9 cellular contexts compared by ENCODE assay signal in genomic region chr17:77494664-77495435, GRCh38.
DNase-seq lines count a peak whose midpoint lies in the region; ATAC-seq and TF ChIP-seq lines count a peak whose summit lies in the region.
"Had no signal": no experiment of that assay in that cellular context is flagged by ENCODE, and none has a peak within 500 bp of the region (broad histone marks: within the 10 kb centered on the region; RNA-seq: fewer than 3 reads in every experiment).

No MANE protein-coding gene starts in this region.

- no peak overlapping the region for H2AFZ ChIP-seq in DND-41 (ENCODE audit: low read depth, low read length)

- peaks cover 17% of the 10 kb centered on the region for H3K79me2 ChIP-seq in DND-41 (ENCODE audit: insufficient read depth, low read length)

- no peak for TF ChIP-seq EP300 in suprapubic skin (IDR thresholded peaks at IDR 0.05)

- H3K4me2 ChIP-seq in DND-41 (ENCODE audit: insufficient read depth, low read length): no peak overlapping the region

- H3K4me3 ChIP-seq in DND-41 (ENCODE audit: low read depth in 1 of 2, low read length in 2 of 2) (no peak overlapping the region), HL-60 (replicated peaks; ENCODE audit: insufficient read depth, low read length) (no peak overlapping the region), Peyer's patch (no peak overlapping the region), fibroblast of the aortic adventitia (ENCODE audit: low read depth, low read length) (no peak overlapping the region), neutrophil (ENCODE audit: low read depth in 1 of 2, low read length in 1 of 2) (no peak overlapping the region), suprapubic skin (no peak overlapping the region)

- ATAC-seq in DND-41 (ENCODE audit: insufficient read depth, low read depth): peak; percentile 65
- ATAC-seq in HG03520 (IDR thresholded peaks at IDR 0.05; ENCODE audit: unreplicated experiment): no peak

- H4K20me1 ChIP-seq in DND-41 (ENCODE audit: insufficient read depth, low read length): peaks cover 79% of the 10 kb centered on the region

- no peak overlapping the region for H3K4me3 Mint-ChIP-seq in activated T-helper 1 cell treated with anti-CD3 and anti-CD28 coated beads, Interleukin-12 subunit alpha, Interleukin-12 subunit beta, Interleukin-2, Interleukin-4 antibody, amounts not matched to agents 30 ng/mL and 10 ng/mL and 1 ng/mL, durations not matched to agents 14 hours and 24 hours and 36 hours

- TF ChIP-seq CTCF in DND-41 (IDR thresholded peaks at IDR 0.05; ENCODE audit: borderline replicate concordance, extremely low read depth, low read length, poor library complexity, severe bottlenecking) (peak; percentile 90), HL-60 (IDR thresholded peaks at IDR 0.05; ENCODE audit: insufficient read depth, low read length) (peak; percentile 88), Peyer's patch (IDR thresholded peaks at IDR 0.05) (peak; percentile 96 to 100 (median 98)), fibroblast of the aortic adventitia (IDR thresholded peaks at IDR 0.05; ENCODE audit: insufficient read depth, low read length) (peak; percentile 96), neutrophil (IDR thresholded peaks at IDR 0.05) (peak; percentile 98), suprapubic skin (IDR thresholded peaks at IDR 0.05) (peak; percentile 94 to 99)

- H3K9me3 Mint-ChIP-seq in activated T-helper 1 cell treated with anti-CD3 and anti-CD28 coated beads, Interleukin-12 subunit alpha, Interleukin-12 subunit beta, Interleukin-2, Interleukin-4 antibody, amounts not matched to agents 30 ng/mL and 10 ng/mL and 1 ng/mL, durations not matched to agents 14 hours and 24 hours and 36 hours: no peaks in the 10 kb centered on the region

- TF ChIP-seq POLR2A in Peyer's patch (IDR thresholded peaks at IDR 0.05) (peak in 1 of 2 donors; percentile 3), suprapubic skin (IDR thresholded peaks at IDR 0.05) (no peak)

- H3K9me3 ChIP-seq in DND-41 (ENCODE audit: insufficient read depth, low read length, severe bottlenecking) (no peaks in the 10 kb centered on the region), Peyer's patch (no peaks in the 10 kb centered on the region), neutrophil (no peaks in the 10 kb centered on the region), suprapubic skin (no peaks in the 10 kb centered on the region)

- DNase-seq in DND-41 (peak; percentile 72), HL-60 (ENCODE audit: low read depth in 1 of 2, low spot score in 1 of 2) (peak; percentile 51 to 72), Peyer's patch (peak; percentile 84 to 89 (median 86)), fibroblast of the aortic adventitia (ENCODE audit: low read depth) (peak; percentile 82), suprapubic skin (ENCODE audit: low spot score in 2 of 2) (peak; percentile 84 to 93)
- peak; percentile 61 for DNase-seq in activated T-helper 1 cell treated with anti-CD3 and anti-CD28 coated beads, Interleukin-12 subunit alpha, Interleukin-12 subunit beta, Interleukin-2, Interleukin-4 antibody, amounts not matched to agents 30 ng/mL and 10 ng/mL and 1 ng/mL, durations not matched to agents 14 hours and 24 hours and 36 hours (ENCODE audit: low spot score)

- intact Hi-C loops in activated T-helper 1 cell treated with anti-CD3 and anti-CD28 coated beads, Interleukin-12 subunit alpha, Interleukin-12 subunit beta, Interleukin-2, Interleukin-4 antibody, amounts not matched to agents 30 ng/mL and 10 ng/mL and 1 ng/mL, durations not matched to agents 14 hours and 24 hours and 36 hours (cut with micrococcal nuclease): loop anchor here (1.0 to 2.0 kb wide), 5 partner anchors 22 to 164 kb away; no protein-coding TSS in a partner anchor

- H3K4me1 Mint-ChIP-seq in activated T-helper 1 cell treated with anti-CD3 and anti-CD28 coated beads, Interleukin-12 subunit alpha, Interleukin-12 subunit beta, Interleukin-2, Interleukin-4 antibody, amounts not matched to agents 30 ng/mL and 10 ng/mL and 1 ng/mL, durations not matched to agents 14 hours and 24 hours and 36 hours (ENCODE audit: low read depth): peaks cover 18% of the 10 kb centered on the region

- H3K36me3 ChIP-seq in DND-41 (ENCODE audit: insufficient read depth, low read length) (peaks cover 96% of the 10 kb centered on the region), Peyer's patch (peaks cover 0 to 92% (median 0%) of the 10 kb centered on the region in 3 donors), neutrophil (peaks cover 86% of the 10 kb centered on the region), suprapubic skin (peaks cover 74% of the 10 kb centered on the region)

- H3K36me3 Mint-ChIP-seq in activated T-helper 1 cell treated with anti-CD3 and anti-CD28 coated beads, Interleukin-12 subunit alpha, Interleukin-12 subunit beta, Interleukin-2, Interleukin-4 antibody, amounts not matched to agents 30 ng/mL and 10 ng/mL and 1 ng/mL, durations not matched to agents 14 hours and 24 hours and 36 hours (ENCODE audit: low read depth): peaks cover 19% of the 10 kb centered on the region

- 25% methylated on average over 18 of the region's 18 CpGs for WGBS in suprapubic skin

- H3K9ac ChIP-seq in DND-41 (ENCODE audit: low read depth, low read length): no peak overlapping the region

- no peaks in the 10 kb centered on the region for H3K27me3 Mint-ChIP-seq in activated T-helper 1 cell treated with anti-CD3 and anti-CD28 coated beads, Interleukin-12 subunit alpha, Interleukin-12 subunit beta, Interleukin-2, Interleukin-4 antibody, amounts not matched to agents 30 ng/mL and 10 ng/mL and 1 ng/mL, durations not matched to agents 14 hours and 24 hours and 36 hours (ENCODE audit: insufficient read depth)

- peak overlapping the region; percentile 8 for H3K27ac Mint-ChIP-seq in activated T-helper 1 cell treated with anti-CD3 and anti-CD28 coated beads, Interleukin-12 subunit alpha, Interleukin-12 subunit beta, Interleukin-2, Interleukin-4 antibody, amounts not matched to agents 30 ng/mL and 10 ng/mL and 1 ng/mL, durations not matched to agents 14 hours and 24 hours and 36 hours

- peak overlapping the region; percentile 52 for H3K27ac ChIP-seq in DND-41 (ENCODE audit: low read length)
- no peak overlapping the region for H3K27ac ChIP-seq in HL-60 (replicated peaks)
- peak overlapping the region in 2 of 4 donors; percentile 2 to 73 for H3K27ac ChIP-seq in Peyer's patch
- H3K27ac ChIP-seq in neutrophil: peak overlapping the region; percentile 70
- no peak overlapping the region for H3K27ac ChIP-seq in suprapubic skin
- H3K27ac ChIP-seq: epithelial cell of prostate had no signal

- H3K27me3 ChIP-seq in DND-41 (ENCODE audit: insufficient read depth, low read length, poor library complexity): no peaks in the 10 kb centered on the region
- no peaks in the 10 kb centered on the region for H3K27me3 ChIP-seq in HL-60 (ENCODE audit: insufficient read depth, poor library complexity, severe bottlenecking)
- no peaks in the 10 kb centered on the region for H3K27me3 ChIP-seq in Peyer's patch
- H3K27me3 ChIP-seq in neutrophil: no peaks in the 10 kb centered on the region
- no peaks in the 10 kb centered on the region for H3K27me3 ChIP-seq in suprapubic skin

- H3K4me1 ChIP-seq in DND-41 (ENCODE audit: insufficient read depth, low read length) (no peaks in the 10 kb centered on the region), Peyer's patch (peaks cover 0 to 10% (median 4%) of the 10 kb centered on the region in 4 donors), neutrophil (ENCODE audit: control insufficient read depth in 1 of 2, insufficient read depth in 1 of 2, low read depth in 1 of 2, low read length in 1 of 2) (peaks cover 17 to 22% of the 10 kb centered on the region in 2 experiments), suprapubic skin (peaks cover 17% of the 10 kb centered on the region)

Comparison
In these comparisons a context has a peak if more than half of its experiments do, and no peak if none do; other contexts are left out.
1. H3K27ac ChIP-seq: peak in DND-41 (single experiment) and neutrophil (single experiment); none in HL-60 (single experiment) and suprapubic skin (single experiment).
2. Peak in every context shown above with its lines, with median percentiles within 50 percentile points of each other: DNase-seq and CTCF ChIP-seq.